ENCODE assay signal across 15 cellular contexts in the genomic region with DNA sequence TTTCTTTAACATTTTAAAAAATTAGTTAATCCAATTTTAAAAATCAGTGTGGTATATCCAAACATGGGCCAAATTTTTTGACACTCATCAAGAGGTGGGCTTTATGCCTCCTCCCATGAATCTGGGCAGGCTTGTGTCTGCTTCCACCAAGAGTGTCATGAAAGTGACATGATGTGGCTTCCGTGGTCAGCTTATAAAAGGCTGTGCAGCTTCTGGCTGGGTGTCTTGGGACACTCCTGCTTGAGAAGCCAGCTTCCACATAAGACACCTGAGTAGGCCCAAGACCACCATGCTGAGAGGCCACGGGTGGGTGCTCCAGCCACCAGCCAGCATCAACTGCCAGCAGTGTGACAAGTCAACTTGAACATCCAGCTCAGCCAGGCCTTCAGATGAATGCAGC.
DNase-seq lines count a peak whose midpoint lies in the region; ATAC-seq lines count a peak whose summit lies in the region.
"Had no signal": no experiment of that assay in that cellular context is flagged by ENCODE, and none has a peak within 500 bp of the region (broad histone marks: within the 10 kb centered on the region; RNA-seq: fewer than 3 reads in every experiment).

No MANE protein-coding gene starts in this region.

- no peaks in the 10 kb centered on the region for H3K9me3 Mint-ChIP-seq in activated T-cell treated with anti-CD3 and anti-CD28 coated beads, Interleukin-2, amount 50 U/mL, for 72 hours
- H3K9me3 Mint-ChIP-seq in activated T-helper 17 cell treated with anti-CD3 and anti-CD28 coated beads, Interleukin-2, amount 50 U/mL, for 72 hours, result no peaks in the 10 kb centered on the region
- H3K9me3 Mint-ChIP-seq in stimulated activated effector memory CD8-positive, alpha-beta T cell treated with anti-CD3 and anti-CD28 coated beads, Interleukin-12 subunit alpha, Interleukin-12 subunit beta, amount 100 ng/mL, for 72 hours, result no peaks in the 10 kb centered on the region
- H3K9me3 Mint-ChIP-seq: CD4-positive, alpha-beta T cell had no signal

- no peak for DNase-seq in activated T-cell treated with anti-CD3 and anti-CD28 coated beads, Interleukin-2, amount 50 U/mL, for 72 hours
- no peak for DNase-seq in activated T-cell treated with anti-CD3 and anti-CD28 coated beads, Interleukin-2, amount 50 U/mL, for 48 hours
- peak; percentile 32 for DNase-seq in Jurkat, Clone E6-1 (ENCODE audit: low read depth, low spot score)
- no peak for DNase-seq in stimulated activated effector memory CD8-positive, alpha-beta T cell treated with anti-CD3 and anti-CD28 coated beads, Interleukin-12 subunit alpha, Interleukin-12 subunit beta, amount 100 ng/mL, for 72 hours (ENCODE audit: low spot score in 2 of 2)
- DNase-seq: AML-193; CD4-positive, alpha-beta T cell; KG1; NCI-H1417 treated with DMSO at 0.1 percent for 48 hours; NCI-H2029; NCI-H2171 treated with DMSO at 0.1 percent for 48 hours; Right ventricle myocardium superior had no signal

- H3K27ac Mint-ChIP-seq in activated T-cell treated with anti-CD3 and anti-CD28 coated beads, Interleukin-2, amount 50 U/mL, for 72 hours, result peak overlapping the region; percentile 35
- no peak overlapping the region for H3K27ac Mint-ChIP-seq in activated T-helper 17 cell treated with anti-CD3 and anti-CD28 coated beads, Interleukin-2, amount 50 U/mL, for 72 hours
- H3K27ac Mint-ChIP-seq in stimulated activated effector memory CD8-positive, alpha-beta T cell treated with anti-CD3 and anti-CD28 coated beads, Interleukin-12 subunit alpha, Interleukin-12 subunit beta, amount 100 ng/mL, for 72 hours, result peak overlapping the region; percentile 91
- H3K27ac Mint-ChIP-seq: CD4-positive, alpha-beta T cell had no signal

- ATAC-seq in activated T-cell treated with anti-CD3 and anti-CD28 coated beads, Interleukin-2, amount 50 U/mL, for 72 hours (replicated peaks in 1 of 2), result no peak
- no peak for ATAC-seq in activated T-helper 17 cell treated with anti-CD3 and anti-CD28 coated beads, Interleukin-2, amount 50 U/mL, for 72 hours (replicated peaks)
- no peak for ATAC-seq in stimulated activated effector memory CD8-positive, alpha-beta T cell treated with anti-CD3 and anti-CD28 coated beads, Interleukin-12 subunit alpha, Interleukin-12 subunit beta, amount 100 ng/mL, for 72 hours
- ATAC-seq in esophagus mucosa (no peak), GM18861 (IDR thresholded peaks at IDR 0.05; ENCODE audit: unreplicated experiment) (no peak)
- ATAC-seq: Panc1 had no signal

- no peak overlapping the region for H3K4me3 ChIP-seq in Jurkat, Clone E6-1 (ENCODE audit: low read length)

- H3K4me3 Mint-ChIP-seq in activated T-cell treated with anti-CD3 and anti-CD28 coated beads, Interleukin-2, amount 50 U/mL, for 72 hours, result peak overlapping the region in 1 of 2 donors; percentile 69
- peak overlapping the region; percentile 68 for H3K4me3 Mint-ChIP-seq in activated T-helper 17 cell treated with anti-CD3 and anti-CD28 coated beads, Interleukin-2, amount 50 U/mL, for 72 hours
- peak overlapping the region; percentile 53 for H3K4me3 Mint-ChIP-seq in stimulated activated effector memory CD8-positive, alpha-beta T cell treated with anti-CD3 and anti-CD28 coated beads, Interleukin-12 subunit alpha, Interleukin-12 subunit beta, amount 100 ng/mL, for 72 hours
- H3K4me3 Mint-ChIP-seq: CD4-positive, alpha-beta T cell had no signal

- peaks cover 5% of the 10 kb centered on the region for H3K27me3 Mint-ChIP-seq in activated T-cell treated with anti-CD3 and anti-CD28 coated beads, Interleukin-2, amount 50 U/mL, for 72 hours (ENCODE audit: low read depth)
- no peaks in the 10 kb centered on the region for H3K27me3 Mint-ChIP-seq in activated T-helper 17 cell treated with anti-CD3 and anti-CD28 coated beads, Interleukin-2, amount 50 U/mL, for 72 hours
- H3K27me3 Mint-ChIP-seq: CD4-positive, alpha-beta T cell had no signal

- peaks cover 89% of the 10 kb centered on the region for H3K4me1 Mint-ChIP-seq in activated T-cell treated with anti-CD3 and anti-CD28 coated beads, Interleukin-2, amount 50 U/mL, for 72 hours (ENCODE audit: low read depth)
- H3K4me1 Mint-ChIP-seq in activated T-helper 17 cell treated with anti-CD3 and anti-CD28 coated beads, Interleukin-2, amount 50 U/mL, for 72 hours, result peaks cover 9% of the 10 kb centered on the region
- H3K4me1 Mint-ChIP-seq in stimulated activated effector memory CD8-positive, alpha-beta T cell treated with anti-CD3 and anti-CD28 coated beads, Interleukin-12 subunit alpha, Interleukin-12 subunit beta, amount 100 ng/mL, for 72 hours, result peaks cover 79% of the 10 kb centered on the region

- H3K36me3 Mint-ChIP-seq in activated T-cell treated with anti-CD3 and anti-CD28 coated beads, Interleukin-2, amount 50 U/mL, for 72 hours (ENCODE audit: insufficient read depth in 2 of 2), result no peaks in the 10 kb centered on the region
- no peaks in the 10 kb centered on the region for H3K36me3 Mint-ChIP-seq in activated T-helper 17 cell treated with anti-CD3 and anti-CD28 coated beads, Interleukin-2, amount 50 U/mL, for 72 hours (ENCODE audit: low read depth)
- H3K36me3 Mint-ChIP-seq in stimulated activated effector memory CD8-positive, alpha-beta T cell treated with anti-CD3 and anti-CD28 coated beads, Interleukin-12 subunit alpha, Interleukin-12 subunit beta, amount 100 ng/mL, for 72 hours, result no peaks in the 10 kb centered on the region
